In the genomic region with DNA sequence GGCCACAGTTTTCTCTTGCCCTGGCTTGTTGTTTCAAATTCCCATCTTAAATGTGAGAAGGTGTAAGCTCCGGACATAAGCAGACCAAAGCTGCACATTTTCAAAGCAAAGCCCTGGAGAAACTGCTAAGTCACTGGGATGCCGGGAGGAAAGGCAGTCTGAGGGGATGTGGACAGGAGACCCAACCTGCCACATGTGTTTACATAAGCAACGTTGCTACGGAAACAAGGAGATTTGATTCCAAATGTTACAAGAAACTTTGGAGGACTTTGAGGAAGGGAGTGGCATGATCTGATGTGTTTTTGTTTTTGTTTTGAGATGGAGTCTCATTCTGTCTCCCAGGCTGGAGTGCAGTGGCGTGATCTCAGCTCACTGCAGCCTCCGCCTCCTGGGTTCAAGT, we compare ENCODE assay signal across 21 cellular contexts. TPM values are rescaled to one million over a fixed set of nuclear protein-coding genes. Genes with fewer than 3 reads are reported as not detected.
"Had no signal": no experiment of that assay in that cellular context is flagged by ENCODE, and none has a peak within 500 bp of the region (broad histone marks: within the 10 kb centered on the region; RNA-seq: fewer than 3 reads in every experiment).

No MANE protein-coding gene starts in this region.

- FAIRE-seq: kidney had no signal

- H3K36me3 ChIP-seq: thoracic aorta, upper lobe of left lung had no signal

- H3K4me1 Mint-ChIP-seq: neural crest cell had no signal

- H3K27ac Mint-ChIP-seq: activated naive CD4-positive, alpha-beta T cell treated with anti-CD3 and anti-CD28 coated beads for 36 hours; brain had no signal

- H3K4me3 ChIP-seq: heart right ventricle, lower lobe of right lung, thoracic aorta, upper lobe of left lung had no signal

- H3K9me3 ChIP-seq: heart right ventricle, lower lobe of right lung, thoracic aorta, upper lobe of left lung had no signal

- H3K27ac ChIP-seq: heart right ventricle, lower lobe of right lung, thoracic aorta, upper lobe of left lung had no signal

- H3K4me1 ChIP-seq: heart right ventricle, lower lobe of right lung, upper lobe of left lung had no signal

- H3K36me3 Mint-ChIP-seq: brain had no signal

- H3K27me3 Mint-ChIP-seq: naive B cell had no signal

- ATAC-seq: heart right ventricle, left lobe of liver, lower lobe of right lung had no signal

- DNase-seq: activated CD4-positive, alpha-beta T cell treated with anti-CD3 and anti-CD28 coated beads for 4 hours; activated CD4-positive, alpha-beta T cell treated with anti-CD3 and anti-CD28 coated beads, Interleukin-2, amount 50 U/mL, for 48 hours; activated CD4-positive, CD25-positive, alpha-beta regulatory T cell; activated naive CD4-positive, alpha-beta T cell treated with anti-CD3 and anti-CD28 coated beads for 36 hours; activated T-cell treated with anti-CD3 and anti-CD28 coated beads, Interleukin-2, amount 50 U/mL, for 48 hours; foreskin fibroblast; heart right ventricle; kidney; lower lobe of right lung; naive B cell; retina; stimulated activated CD4-positive, alpha-beta T cell treated with anti-CD3 and anti-CD28 coated beads, Interleukin-4, amount 100 ng/mL, for 1 hour; stimulated activated naive CD4-positive, alpha-beta T cell; T-helper 1 cell; T1000; upper lobe of left lung had no signal

- H3K4me3 Mint-ChIP-seq: activated naive CD4-positive, alpha-beta T cell treated with anti-CD3 and anti-CD28 coated beads for 36 hours; brain; naive B cell; neural crest cell had no signal

- H3K27me3 ChIP-seq: upper lobe of left lung had no signal

- H3K9me3 Mint-ChIP-seq: neural crest cell had no signal

RNA-seq across cellular contexts. Expression of gene INSYN2B, which starts 25.7 kb away (rescaled TPM):
- total RNA-seq: activated naive CD4-positive, alpha-beta T cell treated with anti-CD3 and anti-CD28 coated beads for 36 hours; cardiac septum; left lobe of liver; lower lobe of right lung had no signal
